Comparison of ENCODE assay signal across 8 cellular contexts in the genomic region with DNA sequence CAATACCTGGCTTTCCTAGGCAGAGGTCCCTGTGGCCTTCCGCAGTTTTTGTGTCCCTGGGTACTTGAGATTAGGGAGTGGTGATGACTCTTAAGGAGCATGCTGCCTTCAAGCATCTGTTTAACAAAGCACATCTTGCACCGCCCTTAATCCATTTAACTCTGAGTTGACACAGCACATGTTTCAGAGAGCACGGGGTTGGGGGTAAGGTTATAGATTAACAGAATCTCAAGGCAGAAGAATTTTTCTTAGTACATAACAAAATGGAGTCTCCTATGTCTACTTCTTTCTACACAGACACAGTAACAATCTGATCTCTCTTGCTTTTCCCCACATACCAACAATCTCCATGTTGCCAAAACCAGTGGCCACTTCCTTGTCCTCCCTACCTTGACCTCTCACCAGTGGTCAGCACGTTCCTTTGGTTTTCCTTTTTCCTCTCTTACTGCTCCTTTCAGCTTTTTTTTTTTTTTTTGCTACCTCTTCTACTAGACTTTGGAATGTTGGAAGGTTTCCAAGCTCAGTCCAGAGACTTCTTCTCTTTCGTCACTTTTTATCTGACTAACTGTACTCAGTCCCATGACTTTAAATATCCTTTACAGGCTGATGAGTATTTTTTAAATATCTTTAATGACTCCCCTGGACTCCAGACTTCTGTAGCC.
A peak's percentile ranks its signal among the peaks of the same experiment; 100 is the strongest.
DNase-seq lines count a peak whose midpoint lies in the region; FAIRE-seq and TF ChIP-seq lines count a peak whose summit lies in the region.
"Not testable (repeated sequence)": the region's sequence is repeated elsewhere in the genome, so short reads cannot be mapped to it uniquely, and the experiment has no call there.

No MANE protein-coding gene starts in this region.

- WGBS in hepatocyte (ENCODE audit: low lambda C conversion rate, missing lambda C conversion rate): 32% methylated on average over 2 of the region's 5 CpGs
- 11 to 34% (median 19%) methylated on average over 2 of the region's 5 CpGs for WGBS in small intestine, 3 donors

- not testable (repeated sequence) for H4K20me1 ChIP-seq in hepatocyte (ENCODE audit: insufficient read depth, poor library complexity, severe bottlenecking)

- not testable (repeated sequence) for H3K9me3 ChIP-seq in hepatocyte (ENCODE audit: low read depth); small intestine (ENCODE audit: control insufficient read depth, low read depth)

- DNase-seq in AG08396 (ENCODE audit: low spot score): peak; percentile 25
- peak; percentile 65 for DNase-seq in GM04503 (ENCODE audit: low read depth)
- peak; percentile 97 for DNase-seq in M059J (ENCODE audit: low read depth)
- DNase-seq in astrocyte of the hippocampus (ENCODE audit: low read depth, low spot score): peak; percentile 79
- DNase-seq in fibroblast of gingiva (ENCODE audit: low read depth): peak; percentile 71
- DNase-seq in hepatocyte (ENCODE audit: low spot score): peak; percentile 85
- DNase-seq in myocyte (ENCODE audit: low read depth): peak; percentile 66
- DNase-seq in small intestine: peak; percentile 74

- H3K4me3 ChIP-seq in hepatocyte; small intestine (ENCODE audit: low read depth in 1 of 2, low read length in 2 of 2): not testable (repeated sequence)

- H3K79me2 ChIP-seq in hepatocyte: not testable (repeated sequence)

- H2AFZ ChIP-seq in hepatocyte: not testable (repeated sequence)

- not testable (repeated sequence) for TF ChIP-seq CTCF in hepatocyte (IDR thresholded peaks at IDR 0.05; ENCODE audit: poor library complexity)

- H3K4me2 ChIP-seq in hepatocyte: peak overlapping the region; percentile 21

- H3K27me3 ChIP-seq in hepatocyte; small intestine (ENCODE audit: control insufficient read depth in 2 of 2, insufficient read depth in 2 of 2, low read length in 2 of 2): not testable (repeated sequence)

- H3K27ac ChIP-seq in hepatocyte: peak overlapping the region; percentile 93
- H3K27ac ChIP-seq in small intestine (ENCODE audit: low read depth in 1 of 2, low read length in 1 of 2): not testable (repeated sequence)

- not testable (repeated sequence) for H3K9me2 ChIP-seq in hepatocyte (replicated peaks; ENCODE audit: insufficient read depth)

- not testable (repeated sequence) for H3K36me3 ChIP-seq in hepatocyte (replicated peaks; ENCODE audit: insufficient read depth, low read depth); small intestine (ENCODE audit: control insufficient read depth in 2 of 2, insufficient read depth in 2 of 2, low read length in 2 of 2)

- not testable (repeated sequence) for FAIRE-seq in small intestine (lab: Jason Lieb, UNC)

- peaks cover 10% of the 10 kb centered on the region for H3K4me1 ChIP-seq in hepatocyte (ENCODE audit: insufficient read depth)
- H3K4me1 ChIP-seq in small intestine (ENCODE audit: control insufficient read depth in 2 of 2, insufficient read depth in 1 of 2, low read depth in 1 of 2, low read length in 1 of 2): not testable (repeated sequence)

Comparison
In these comparisons a context has a peak if more than half of its experiments do, and no peak if none do; other contexts are left out.
1. DNase-seq: peak in every context shown above with its lines; median percentile 97 in M059J; 85 in hepatocyte; 79 in astrocyte of the hippocampus; 74 in small intestine; 71 in fibroblast of gingiva; 66 in myocyte; 65 in GM04503; 25 in AG08396.